ENCODE assay signal across 8 cellular contexts in genomic region chr2:163132850-163133249, GRCh38.
DNase-seq lines count a peak whose midpoint lies in the region; ATAC-seq lines count a peak whose summit lies in the region.
"Had no signal": no experiment of that assay in that cellular context is flagged by ENCODE, and none has a peak within 500 bp of the region (broad histone marks: within the 10 kb centered on the region; RNA-seq: fewer than 3 reads in every experiment).

No MANE protein-coding gene starts in this region.

- H3K27me3 Mint-ChIP-seq in naive thymus-derived CD4-positive, alpha-beta T cell: no peaks in the 10 kb centered on the region

- intact Hi-C loops in naive thymus-derived CD4-positive, alpha-beta T cell (cut with micrococcal nuclease): loop anchor here in 1 of 2 donors (2.0 kb wide), 1 partner anchor 242 kb away; no protein-coding TSS in a partner anchor

- no peak overlapping the region for H3K27ac ChIP-seq in naive thymus-derived CD4-positive, alpha-beta T cell (ENCODE audit: low read depth, low read length)
- H3K27ac ChIP-seq: SJSA1 had no signal

- no peaks in the 10 kb centered on the region for H3K27me3 ChIP-seq in naive thymus-derived CD4-positive, alpha-beta T cell (ENCODE audit: control insufficient read depth in 2 of 2, insufficient read depth in 2 of 2, low read length in 2 of 2)
- H3K27me3 ChIP-seq: SJSA1 had no signal

- POLR2A ChIA-PET in naive thymus-derived CD4-positive, alpha-beta T cell (lab: Charles Lee): no interaction called here

- H3K4me1 Mint-ChIP-seq in naive thymus-derived CD4-positive, alpha-beta T cell: no peaks in the 10 kb centered on the region

- no peak overlapping the region for H3K27ac Mint-ChIP-seq in naive thymus-derived CD4-positive, alpha-beta T cell

- no peaks in the 10 kb centered on the region for H3K4me1 ChIP-seq in naive thymus-derived CD4-positive, alpha-beta T cell (ENCODE audit: control insufficient read depth in 2 of 2, insufficient read depth in 2 of 2, low read length in 2 of 2)
- H3K4me1 ChIP-seq: SJSA1 had no signal

- DNase-seq in LHCN-M2 (ENCODE audit: low read depth): peak; percentile 18
- peak; percentile 57 for DNase-seq in SK-N-DZ (ENCODE audit: low spot score)
- peak; percentile 29 for DNase-seq in kidney tubule cell (ENCODE audit: low spot score)
- DNase-seq in NK-92 treated with Interleukin-12 subunit alpha and Interleukin-12 subunit beta, amount 100 ng/mL, for 24 hours (lab: John Stamatoyannopoulos, UW): no peak
- DNase-seq in naive thymus-derived CD4-positive, alpha-beta T cell: no peak

- H3K9me3 ChIP-seq in naive thymus-derived CD4-positive, alpha-beta T cell (ENCODE audit: control insufficient read depth in 2 of 3, low read length in 3 of 3): no peaks in the 10 kb centered on the region
- H3K9me3 ChIP-seq: SJSA1 had no signal

- no peak overlapping the region for H3K4me3 ChIP-seq in naive thymus-derived CD4-positive, alpha-beta T cell (ENCODE audit: low read length)
- H3K4me3 ChIP-seq: SJSA1 had no signal

- CTCF ChIA-PET in naive thymus-derived CD4-positive, alpha-beta T cell (lab: Charles Lee): no interaction called here

- H3K36me3 ChIP-seq in naive thymus-derived CD4-positive, alpha-beta T cell (ENCODE audit: control insufficient read depth in 2 of 3, insufficient read depth in 3 of 3, low read length in 3 of 3): no peaks in the 10 kb centered on the region
- H3K36me3 ChIP-seq: SJSA1 had no signal

- ATAC-seq in GM18517 (IDR thresholded peaks at IDR 0.05; ENCODE audit: unreplicated experiment): peak; percentile 54
- ATAC-seq in HG02623 (IDR thresholded peaks at IDR 0.05; ENCODE audit: unreplicated experiment): no peak
- no peak for ATAC-seq in naive thymus-derived CD4-positive, alpha-beta T cell

- peaks cover 0 to 5% (median 2%) of the 10 kb centered on the region in 11 donors for H3K9me3 Mint-ChIP-seq in naive thymus-derived CD4-positive, alpha-beta T cell

- H3K36me3 Mint-ChIP-seq in naive thymus-derived CD4-positive, alpha-beta T cell: no peaks in the 10 kb centered on the region

- no peak overlapping the region for H3K4me3 Mint-ChIP-seq in naive thymus-derived CD4-positive, alpha-beta T cell

Comparison
In these comparisons a context has a peak if more than half of its experiments do, and no peak if none do; other contexts are left out.
1. DNase-seq: peak in LHCN-M2 (single experiment), SK-N-DZ (single experiment) and kidney tubule cell (single experiment); none in NK-92 treated with Interleukin-12 subunit alpha and Interleukin-12 subunit beta, amount 100 ng/mL, for 24 hours (single experiment) and naive thymus-derived CD4-positive, alpha-beta T cell (0 of 9).